ENCODE assay signal across 23 cellular contexts in genomic region chr5:97846646-97847045, GRCh38.
DNase-seq lines count a peak whose midpoint lies in the region; ATAC-seq, FAIRE-seq and TF ChIP-seq lines count a peak whose summit lies in the region.
"Had no signal": no experiment of that assay in that cellular context is flagged by ENCODE, and none has a peak within 500 bp of the region (broad histone marks: within the 10 kb centered on the region; RNA-seq: fewer than 3 reads in every experiment).

No MANE protein-coding gene starts in this region.

- no peak overlapping the region for H3K56ac ChIP-seq in H9 (ENCODE audit: insufficient read length, low read depth, low read length)

- CTCF ChIA-PET in PC-9 (lab: Charles Lee): no interaction called here

- H3K9ac ChIP-seq in H9 (ENCODE audit: extremely low read depth, insufficient read length, low read length): no peak overlapping the region

- H3K18ac ChIP-seq in H9 (ENCODE audit: insufficient read length, low read depth, low read length): no peak overlapping the region

- no peak overlapping the region for H2BK15ac ChIP-seq in H9 (ENCODE audit: low read depth, low read length)

- H3K14ac ChIP-seq in H9 (ENCODE audit: insufficient read depth, low read length): no peak overlapping the region

- H2BK120ac ChIP-seq in H9 (ENCODE audit: low read depth, low read length, poor library complexity, severe bottlenecking): no peak overlapping the region

- H4K20me1 ChIP-seq in PC-9 (ENCODE audit: insufficient read depth) (no peaks in the 10 kb centered on the region), H9 (ENCODE audit: control insufficient read depth, insufficient read depth, insufficient read length) (no peaks in the 10 kb centered on the region)

- H3K27ac Mint-ChIP-seq in H9: no peak overlapping the region
- H3K27ac Mint-ChIP-seq: CD4-positive, CD25-positive, alpha-beta regulatory T cell; GM23338; T-cell had no signal

- H3K4me1 ChIP-seq in PC-9 (replicated peaks; ENCODE audit: insufficient read depth) (no peaks in the 10 kb centered on the region), H9 (ENCODE audit: insufficient read depth, low read length) (no peaks in the 10 kb centered on the region)
- H3K4me1 ChIP-seq: BE2C had no signal

- no TSS peak for BruUV-seq in PC-9 (replicated peaks; lab: Mats Ljungman, UMichigan)

- H3K27ac ChIP-seq in PC-9 (no peak overlapping the region), H9 (ENCODE audit: insufficient read length, low read depth, low read length) (no peak overlapping the region)

- H3K27me3 ChIP-seq in bronchial epithelial cell (ENCODE audit: control insufficient read depth, insufficient read depth, low read length) (no peaks in the 10 kb centered on the region), PC-9 (ENCODE audit: insufficient read depth, low read depth) (no peaks in the 10 kb centered on the region), H9 (ENCODE audit: insufficient read depth, low read length) (no peaks in the 10 kb centered on the region; the same call in 1 of the 2 replicates)
- H3K27me3 ChIP-seq: BE2C had no signal

- H3K4me2 ChIP-seq in PC-9 (no peak overlapping the region), H9 (ENCODE audit: insufficient read depth, insufficient read length, low read length) (no peak overlapping the region)
- H3K4me2 ChIP-seq: GM23338 had no signal

- H3K23me2 ChIP-seq in H9 (ENCODE audit: insufficient read length, low read depth, low read length, poor library complexity, severe bottlenecking): no peaks in the 10 kb centered on the region

- no peaks in the 10 kb centered on the region for H3K27me3 Mint-ChIP-seq in H9 (ENCODE audit: low read depth)
- H3K27me3 Mint-ChIP-seq: T-cell had no signal

- H4K5ac ChIP-seq in H9 (ENCODE audit: insufficient read length, low read depth, low read length): no peak overlapping the region

- H4K8ac ChIP-seq in H9 (replicated peaks; ENCODE audit: insufficient read length, low read depth, low read length): no peak overlapping the region

- no peak overlapping the region for H2AFZ ChIP-seq in PC-9
- no peak overlapping the region for H2AFZ ChIP-seq in H9 (ENCODE audit: low read length)
- H2AFZ ChIP-seq: GM23338 had no signal

- no peaks in the 10 kb centered on the region for H3K36me3 Mint-ChIP-seq in H9 (ENCODE audit: insufficient read depth in 1 of 3, low read depth in 3 of 3)
- H3K36me3 Mint-ChIP-seq: CD4-positive, CD25-positive, alpha-beta regulatory T cell; T-cell had no signal

- H3K23ac ChIP-seq in H9 (ENCODE audit: insufficient read length, low read depth, low read length): no peak overlapping the region

- ATAC-seq in GM19328 (IDR thresholded peaks at IDR 0.05; ENCODE audit: unreplicated experiment): no peak
- ATAC-seq: GM23338, SK-N-SH treated with all-trans-retinoic acid at 6 μM for 48 hours, T-cell had no signal

- H3T11ph ChIP-seq in H9 (ENCODE audit: low read length): no peak overlapping the region

- H3K4me3 ChIP-seq in bronchial epithelial cell (ENCODE audit: low read depth, low read length) (no peak overlapping the region), PC-9 (no peak overlapping the region)
- H3K4me3 ChIP-seq: GM23338 had no signal

- no peak for FAIRE-seq in bronchial epithelial cell (lab: Jason Lieb, UNC)
- FAIRE-seq: A204.1 had no signal

- H3K79me2 ChIP-seq in PC-9 (ENCODE audit: low read depth): no peaks in the 10 kb centered on the region
- no peaks in the 10 kb centered on the region for H3K79me2 ChIP-seq in H9 (ENCODE audit: insufficient read depth, low read length)

- H3K4me3 Mint-ChIP-seq in H9: no peak overlapping the region
- H3K4me3 Mint-ChIP-seq: CD4-positive, CD25-positive, alpha-beta regulatory T cell; GM23338; T-cell had no signal

- H2BK5ac ChIP-seq in H9 (ENCODE audit: insufficient read length, low read length): no peak overlapping the region

- H3K9me3 Mint-ChIP-seq in H9: no peaks in the 10 kb centered on the region
- H3K9me3 Mint-ChIP-seq: GM23338, T-cell had no signal

- intact Hi-C loops in PC-9 (cut with micrococcal nuclease; ENCODE audit: unreplicated experiment): no loop called here

- DNase-seq in EL (peak; percentile 6), M059J (ENCODE audit: low read depth) (peak; percentile 5), NOMO-1 (lab: John Stamatoyannopoulos, UW; ENCODE audit: unreplicated experiment in 2 of 2) (peak; percentile 51 to 54), bronchial epithelial cell (ENCODE audit: low read depth) (peak; percentile 21), PC-9 (no peak), H9 (no peak), SIG-M5 treated with dmso at 0.1 percent for 504 hours (lab: John Stamatoyannopoulos, UW; ENCODE audit: unreplicated experiment) (no peak)
- DNase-seq: BE2C; CD4-positive, CD25-positive, alpha-beta regulatory T cell; COR-L47; DMS 273 treated with DMSO at 0.1 percent for 48 hours; GF-D8; NCI-H1105 treated with DMSO at 0.1 percent for 48 hours; NCI-H1694; NCI-H2081 treated with DMSO at 0.1 percent for 48 hours; NCI-H510A; RPMI8226; SHP77 treated with DMSO at 0.1 percent for 48 hours; T-cell had no signal

- no peak overlapping the region for H4K91ac ChIP-seq in H9 (ENCODE audit: insufficient read length, low read depth, low read length)

- no peaks in the 10 kb centered on the region for H3K9me3 ChIP-seq in PC-9 (ENCODE audit: insufficient read depth, low read depth)
- H3K9me3 ChIP-seq in H9 (ENCODE audit: control insufficient read depth, low read depth, low read length): no peaks in the 10 kb centered on the region
- H3K9me3 ChIP-seq: BE2C had no signal

- TF ChIP-seq CTCF in bronchial epithelial cell (IDR thresholded peaks at IDR 0.05; ENCODE audit: insufficient read depth, low read length, severe bottlenecking): no peak
- TF ChIP-seq CTCF in PC-9 (conservative IDR thresholded peaks at IDR 0.05): no peak
- TF ChIP-seq CTCF in H9 (conservative IDR thresholded peaks at IDR 0.05): no peak

- no peaks in the 10 kb centered on the region for H3F3A ChIP-seq in PC-9 (ENCODE audit: insufficient read depth, low read depth)

- H3K9me2 ChIP-seq in PC-9 (ENCODE audit: insufficient read depth): no peaks in the 10 kb centered on the region

- POLR2A ChIA-PET in PC-9 (lab: Charles Lee; ENCODE audit: unreplicated experiment): interaction anchor here (0.5 to 0.7 kb wide), 2 partner anchors 9 to 1047 kb away, joined by 3 read pairs; no protein-coding TSS in a partner anchor

- H3K4ac ChIP-seq in H9 (ENCODE audit: low read depth, low read length): no peak overlapping the region

- no peak overlapping the region for H2BK12ac ChIP-seq in H9 (ENCODE audit: insufficient read length, low read depth, low read length)

- no peaks in the 10 kb centered on the region for H3K79me1 ChIP-seq in H9 (ENCODE audit: insufficient read depth, low read depth, low read length, poor library complexity, severe bottlenecking)

- no peak overlapping the region for H2BK20ac ChIP-seq in H9 (ENCODE audit: low read depth, low read length, poor library complexity, severe bottlenecking)

- H2AK5ac ChIP-seq in H9 (ENCODE audit: insufficient read length, low read length): no peak overlapping the region

- H3K4me1 Mint-ChIP-seq in H9: no peaks in the 10 kb centered on the region
- H3K4me1 Mint-ChIP-seq: CD4-positive, CD25-positive, alpha-beta regulatory T cell; GM23338; T-cell had no signal

- no peaks in the 10 kb centered on the region for H3K36me3 ChIP-seq in bronchial epithelial cell (ENCODE audit: control insufficient read depth, insufficient read depth, low read length)
- no peaks in the 10 kb centered on the region for H3K36me3 ChIP-seq in PC-9 (ENCODE audit: low read depth)
- H3K36me3 ChIP-seq: BE2C had no signal

Comparison
In these comparisons a context has a peak if more than half of its experiments do, and no peak if none do; other contexts are left out.
1. DNase-seq: peak in EL (single experiment), M059J (single experiment), NOMO-1 (2 of 2) and bronchial epithelial cell (single experiment); none in PC-9 (0 of 2), H9 (single experiment) and SIG-M5 treated with dmso at 0.1 percent for 504 hours (single experiment).